In the genomic region with DNA sequence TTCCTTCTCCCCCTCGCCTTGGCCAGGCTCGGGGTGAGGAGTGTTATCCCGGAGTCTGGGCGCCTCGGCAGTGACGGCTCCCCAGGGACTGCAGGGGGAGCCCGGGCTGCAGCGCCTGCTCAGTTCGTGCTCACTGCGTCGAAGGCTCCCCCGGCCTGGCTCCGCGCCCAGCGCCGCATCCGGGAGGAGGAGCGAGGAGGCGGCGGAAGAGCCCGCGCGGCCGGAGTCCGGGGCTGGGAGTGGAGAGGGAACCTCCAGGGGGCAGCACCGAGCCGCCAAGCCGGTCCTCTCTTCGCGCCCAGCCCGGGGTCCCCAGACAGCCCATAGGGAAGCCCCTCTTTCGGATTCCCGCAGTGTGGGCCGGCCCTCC, we compare ENCODE assay signal across 1 cellular context.
TF ChIP-seq lines count a peak whose summit lies in the region.

No MANE protein-coding gene starts in this region.

TF ChIP-seq in HepG2, 621 proteins besides CTCF, POLR2A, EP300 and RAD21 (continues in another document):
- TF ChIP-seq SOX5 (CRISPR knock-in tag; IDR thresholded peaks at IDR 0.05; ENCODE audit: borderline replicate concordance) (peak; percentile 55; the same call in 1 of the 2 replicates), ZEB1 (IDR thresholded peaks at IDR 0.05; ENCODE audit: insufficient replicate concordance, low read depth) (peak; percentile 43), ZSCAN31 (CRISPR knock-in tag; IDR thresholded peaks at IDR 0.05; ENCODE audit: low read depth) (peak; percentile 79; the same call in 1 of the 2 replicates), BORCS8-MEF2B (CRISPR knock-in tag; IDR thresholded peaks at IDR 0.05) (peak; percentile 17; the same call in 1 of the 2 replicates), NRL (CRISPR knock-in tag; IDR thresholded peaks at IDR 0.05; ENCODE audit: borderline replicate concordance) (peak; percentile 57; the same call in 1 of the 2 replicates), POLR2AphosphoS2 (IDR thresholded peaks at IDR 0.05; ENCODE audit: low read depth, low read length) (no peak), MYC (CRISPR knock-in tag; IDR thresholded peaks at IDR 0.05; ENCODE audit: borderline replicate concordance) (peak; percentile 69; the same call in 1 of the 2 replicates), ATF7-NPFF (CRISPR knock-in tag; IDR thresholded peaks at IDR 0.05; ENCODE audit: low read depth) (peak; percentile 40), MAZ (IDR thresholded peaks at IDR 0.05; ENCODE audit: borderline replicate concordance, low read depth, low read length) (no peak), MAZ (CRISPR knock-in tag; IDR thresholded peaks at IDR 0.05; ENCODE audit: low read depth) (peak; percentile 54; the same call in 1 of the 2 replicates), ZBTB20 (CRISPR knock-in tag; IDR thresholded peaks at IDR 0.05; ENCODE audit: borderline replicate concordance, low read depth) (0 out of 2 replicates have a peak, but pooled peaks have one; percentile 18), ZNF30 (CRISPR knock-in tag; IDR thresholded peaks at IDR 0.05) (no peak), SALL2 (CRISPR knock-in tag; IDR thresholded peaks at IDR 0.05) (peak; percentile 54), LCORL (IDR thresholded peaks at IDR 0.05) (no peak), LCORL (CRISPR knock-in tag; IDR thresholded peaks at IDR 0.05) (peak; percentile 69), CBX2 (IDR thresholded peaks at IDR 0.05; ENCODE audit: low read depth, low read length) (no peak), CBX2 (CRISPR knock-in tag; IDR thresholded peaks at IDR 0.05; ENCODE audit: low read depth) (no peak), ZFP41 (CRISPR knock-in tag; IDR thresholded peaks at IDR 0.05; ENCODE audit: borderline replicate concordance) (no peak), KLF13 (CRISPR knock-in tag; IDR thresholded peaks at IDR 0.05) (no peak), ZNF383 (CRISPR knock-in tag; IDR thresholded peaks at IDR 0.05; ENCODE audit: borderline replicate concordance) (0 out of 2 replicates have a peak, but pooled peaks have one; percentile 13), MED1 (CRISPR knock-in tag; IDR thresholded peaks at IDR 0.05) (peak; percentile 62; the same call in 1 of the 2 replicates), KAT7 (CRISPR knock-in tag; IDR thresholded peaks at IDR 0.05; ENCODE audit: borderline replicate concordance) (no peak), SP4 (CRISPR knock-in tag; IDR thresholded peaks at IDR 0.05) (0 out of 2 replicates have a peak, but pooled peaks have one; percentile 15), ZNF713 (CRISPR knock-in tag; IDR thresholded peaks at IDR 0.05) (no peak), CHD2 (IDR thresholded peaks at IDR 0.05; ENCODE audit: low read depth, low read length) (peak; percentile 28; the same call in 1 of the 2 replicates), RARA (CRISPR knock-in tag; IDR thresholded peaks at IDR 0.05) (peak; percentile 45; the same call in 1 of the 2 replicates), HOXD1 (CRISPR knock-in tag; IDR thresholded peaks at IDR 0.05) (0 out of 2 replicates have a peak, but pooled peaks have one; percentile 33), NFKB2 (CRISPR knock-in tag; IDR thresholded peaks at IDR 0.05; ENCODE audit: borderline replicate concordance) (peak; percentile 76; the same call in 1 of the 2 replicates), BCL6 (CRISPR knock-in tag; IDR thresholded peaks at IDR 0.05) (peak; percentile 63)
- TF ChIP-seq, protein P1, sequence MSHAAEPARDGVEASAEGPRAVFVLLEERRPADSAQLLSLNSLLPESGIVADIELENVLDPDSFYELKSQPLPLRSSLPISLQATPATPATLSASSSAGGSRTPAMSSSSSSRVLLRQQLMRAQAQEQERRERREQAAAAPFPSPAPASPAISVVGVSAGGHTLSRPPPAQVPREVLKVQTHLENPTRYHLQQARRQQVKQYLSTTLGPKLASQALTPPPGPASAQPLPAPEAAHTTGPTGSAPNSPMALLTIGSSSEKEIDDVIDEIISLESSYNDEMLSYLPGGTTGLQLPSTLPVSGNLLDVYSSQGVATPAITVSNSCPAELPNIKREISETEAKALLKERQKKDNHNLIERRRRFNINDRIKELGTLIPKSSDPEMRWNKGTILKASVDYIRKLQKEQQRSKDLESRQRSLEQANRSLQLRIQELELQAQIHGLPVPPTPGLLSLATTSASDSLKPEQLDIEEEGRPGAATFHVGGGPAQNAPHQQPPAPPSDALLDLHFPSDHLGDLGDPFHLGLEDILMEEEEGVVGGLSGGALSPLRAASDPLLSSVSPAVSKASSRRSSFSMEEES (CRISPR knock-in tag; IDR thresholded peaks at IDR 0.05), result peak; percentile 60
- TF ChIP-seq, protein P2, sequence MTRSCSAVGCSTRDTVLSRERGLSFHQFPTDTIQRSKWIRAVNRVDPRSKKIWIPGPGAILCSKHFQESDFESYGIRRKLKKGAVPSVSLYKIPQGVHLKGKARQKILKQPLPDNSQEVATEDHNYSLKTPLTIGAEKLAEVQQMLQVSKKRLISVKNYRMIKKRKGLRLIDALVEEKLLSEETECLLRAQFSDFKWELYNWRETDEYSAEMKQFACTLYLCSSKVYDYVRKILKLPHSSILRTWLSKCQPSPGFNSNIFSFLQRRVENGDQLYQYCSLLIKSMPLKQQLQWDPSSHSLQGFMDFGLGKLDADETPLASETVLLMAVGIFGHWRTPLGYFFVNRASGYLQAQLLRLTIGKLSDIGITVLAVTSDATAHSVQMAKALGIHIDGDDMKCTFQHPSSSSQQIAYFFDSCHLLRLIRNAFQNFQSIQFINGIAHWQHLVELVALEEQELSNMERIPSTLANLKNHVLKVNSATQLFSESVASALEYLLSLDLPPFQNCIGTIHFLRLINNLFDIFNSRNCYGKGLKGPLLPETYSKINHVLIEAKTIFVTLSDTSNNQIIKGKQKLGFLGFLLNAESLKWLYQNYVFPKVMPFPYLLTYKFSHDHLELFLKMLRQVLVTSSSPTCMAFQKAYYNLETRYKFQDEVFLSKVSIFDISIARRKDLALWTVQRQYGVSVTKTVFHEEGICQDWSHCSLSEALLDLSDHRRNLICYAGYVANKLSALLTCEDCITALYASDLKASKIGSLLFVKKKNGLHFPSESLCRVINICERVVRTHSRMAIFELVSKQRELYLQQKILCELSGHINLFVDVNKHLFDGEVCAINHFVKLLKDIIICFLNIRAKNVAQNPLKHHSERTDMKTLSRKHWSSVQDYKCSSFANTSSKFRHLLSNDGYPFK (CRISPR knock-in tag; IDR thresholded peaks at IDR 0.05; ENCODE audit: borderline replicate concordance), result no peak; the same call in 1 of the 2 replicates
- TF ChIP-seq, protein P3, sequence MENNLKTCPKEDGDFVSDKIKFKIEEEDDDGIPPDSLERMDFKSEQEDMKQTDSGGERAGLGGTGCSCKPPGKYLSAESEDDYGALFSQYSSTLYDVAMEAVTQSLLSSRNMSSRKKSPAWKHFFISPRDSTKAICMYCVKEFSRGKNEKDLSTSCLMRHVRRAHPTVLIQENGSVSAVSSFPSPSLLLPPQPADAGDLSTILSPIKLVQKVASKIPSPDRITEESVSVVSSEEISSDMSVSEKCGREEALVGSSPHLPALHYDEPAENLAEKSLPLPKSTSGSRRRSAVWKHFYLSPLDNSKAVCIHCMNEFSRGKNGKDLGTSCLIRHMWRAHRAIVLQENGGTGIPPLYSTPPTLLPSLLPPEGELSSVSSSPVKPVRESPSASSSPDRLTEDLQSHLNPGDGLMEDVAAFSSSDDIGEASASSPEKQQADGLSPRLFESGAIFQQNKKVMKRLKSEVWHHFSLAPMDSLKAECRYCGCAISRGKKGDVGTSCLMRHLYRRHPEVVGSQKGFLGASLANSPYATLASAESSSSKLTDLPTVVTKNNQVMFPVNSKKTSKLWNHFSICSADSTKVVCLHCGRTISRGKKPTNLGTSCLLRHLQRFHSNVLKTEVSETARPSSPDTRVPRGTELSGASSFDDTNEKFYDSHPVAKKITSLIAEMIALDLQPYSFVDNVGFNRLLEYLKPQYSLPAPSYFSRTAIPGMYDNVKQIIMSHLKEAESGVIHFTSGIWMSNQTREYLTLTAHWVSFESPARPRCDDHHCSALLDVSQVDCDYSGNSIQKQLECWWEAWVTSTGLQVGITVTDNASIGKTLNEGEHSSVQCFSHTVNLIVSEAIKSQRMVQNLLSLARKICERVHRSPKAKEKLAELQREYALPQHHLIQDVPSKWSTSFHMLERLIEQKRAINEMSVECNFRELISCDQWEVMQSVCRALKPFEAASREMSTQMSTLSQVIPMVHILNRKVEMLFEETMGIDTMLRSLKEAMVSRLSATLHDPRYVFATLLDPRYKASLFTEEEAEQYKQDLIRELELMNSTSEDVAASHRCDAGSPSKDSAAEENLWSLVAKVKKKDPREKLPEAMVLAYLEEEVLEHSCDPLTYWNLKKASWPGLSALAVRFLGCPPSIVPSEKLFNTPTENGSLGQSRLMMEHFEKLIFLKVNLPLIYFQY (CRISPR knock-in tag; IDR thresholded peaks at IDR 0.05; ENCODE audit: borderline replicate concordance), result 0 out of 2 replicates have a peak, but pooled peaks have one; percentile 47
- TF ChIP-seq, protein P4, sequence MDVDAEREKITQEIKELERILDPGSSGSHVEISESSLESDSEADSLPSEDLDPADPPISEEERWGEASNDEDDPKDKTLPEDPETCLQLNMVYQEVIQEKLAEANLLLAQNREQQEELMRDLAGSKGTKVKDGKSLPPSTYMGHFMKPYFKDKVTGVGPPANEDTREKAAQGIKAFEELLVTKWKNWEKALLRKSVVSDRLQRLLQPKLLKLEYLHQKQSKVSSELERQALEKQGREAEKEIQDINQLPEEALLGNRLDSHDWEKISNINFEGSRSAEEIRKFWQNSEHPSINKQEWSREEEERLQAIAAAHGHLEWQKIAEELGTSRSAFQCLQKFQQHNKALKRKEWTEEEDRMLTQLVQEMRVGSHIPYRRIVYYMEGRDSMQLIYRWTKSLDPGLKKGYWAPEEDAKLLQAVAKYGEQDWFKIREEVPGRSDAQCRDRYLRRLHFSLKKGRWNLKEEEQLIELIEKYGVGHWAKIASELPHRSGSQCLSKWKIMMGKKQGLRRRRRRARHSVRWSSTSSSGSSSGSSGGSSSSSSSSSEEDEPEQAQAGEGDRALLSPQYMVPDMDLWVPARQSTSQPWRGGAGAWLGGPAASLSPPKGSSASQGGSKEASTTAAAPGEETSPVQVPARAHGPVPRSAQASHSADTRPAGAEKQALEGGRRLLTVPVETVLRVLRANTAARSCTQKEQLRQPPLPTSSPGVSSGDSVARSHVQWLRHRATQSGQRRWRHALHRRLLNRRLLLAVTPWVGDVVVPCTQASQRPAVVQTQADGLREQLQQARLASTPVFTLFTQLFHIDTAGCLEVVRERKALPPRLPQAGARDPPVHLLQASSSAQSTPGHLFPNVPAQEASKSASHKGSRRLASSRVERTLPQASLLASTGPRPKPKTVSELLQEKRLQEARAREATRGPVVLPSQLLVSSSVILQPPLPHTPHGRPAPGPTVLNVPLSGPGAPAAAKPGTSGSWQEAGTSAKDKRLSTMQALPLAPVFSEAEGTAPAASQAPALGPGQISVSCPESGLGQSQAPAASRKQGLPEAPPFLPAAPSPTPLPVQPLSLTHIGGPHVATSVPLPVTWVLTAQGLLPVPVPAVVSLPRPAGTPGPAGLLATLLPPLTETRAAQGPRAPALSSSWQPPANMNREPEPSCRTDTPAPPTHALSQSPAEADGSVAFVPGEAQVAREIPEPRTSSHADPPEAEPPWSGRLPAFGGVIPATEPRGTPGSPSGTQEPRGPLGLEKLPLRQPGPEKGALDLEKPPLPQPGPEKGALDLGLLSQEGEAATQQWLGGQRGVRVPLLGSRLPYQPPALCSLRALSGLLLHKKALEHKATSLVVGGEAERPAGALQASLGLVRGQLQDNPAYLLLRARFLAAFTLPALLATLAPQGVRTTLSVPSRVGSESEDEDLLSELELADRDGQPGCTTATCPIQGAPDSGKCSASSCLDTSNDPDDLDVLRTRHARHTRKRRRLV (CRISPR knock-in tag; IDR thresholded peaks at IDR 0.05), result peak; percentile 73; the same call in 1 of the 2 replicates
- TF ChIP-seq, protein P5, sequence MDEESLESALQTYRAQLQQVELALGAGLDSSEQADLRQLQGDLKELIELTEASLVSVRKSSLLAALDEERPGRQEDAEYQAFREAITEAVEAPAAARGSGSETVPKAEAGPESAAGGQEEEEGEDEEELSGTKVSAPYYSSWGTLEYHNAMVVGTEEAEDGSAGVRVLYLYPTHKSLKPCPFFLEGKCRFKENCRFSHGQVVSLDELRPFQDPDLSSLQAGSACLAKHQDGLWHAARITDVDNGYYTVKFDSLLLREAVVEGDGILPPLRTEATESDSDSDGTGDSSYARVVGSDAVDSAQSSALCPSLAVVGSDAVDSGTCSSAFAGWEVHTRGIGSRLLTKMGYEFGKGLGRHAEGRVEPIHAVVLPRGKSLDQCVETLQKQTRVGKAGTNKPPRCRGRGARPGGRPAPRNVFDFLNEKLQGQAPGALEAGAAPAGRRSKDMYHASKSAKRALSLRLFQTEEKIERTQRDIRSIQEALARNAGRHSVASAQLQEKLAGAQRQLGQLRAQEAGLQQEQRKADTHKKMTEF (CRISPR knock-in tag; IDR thresholded peaks at IDR 0.05), result peak; percentile 72; the same call in 1 of the 2 replicates
- TF ChIP-seq, protein P6, sequence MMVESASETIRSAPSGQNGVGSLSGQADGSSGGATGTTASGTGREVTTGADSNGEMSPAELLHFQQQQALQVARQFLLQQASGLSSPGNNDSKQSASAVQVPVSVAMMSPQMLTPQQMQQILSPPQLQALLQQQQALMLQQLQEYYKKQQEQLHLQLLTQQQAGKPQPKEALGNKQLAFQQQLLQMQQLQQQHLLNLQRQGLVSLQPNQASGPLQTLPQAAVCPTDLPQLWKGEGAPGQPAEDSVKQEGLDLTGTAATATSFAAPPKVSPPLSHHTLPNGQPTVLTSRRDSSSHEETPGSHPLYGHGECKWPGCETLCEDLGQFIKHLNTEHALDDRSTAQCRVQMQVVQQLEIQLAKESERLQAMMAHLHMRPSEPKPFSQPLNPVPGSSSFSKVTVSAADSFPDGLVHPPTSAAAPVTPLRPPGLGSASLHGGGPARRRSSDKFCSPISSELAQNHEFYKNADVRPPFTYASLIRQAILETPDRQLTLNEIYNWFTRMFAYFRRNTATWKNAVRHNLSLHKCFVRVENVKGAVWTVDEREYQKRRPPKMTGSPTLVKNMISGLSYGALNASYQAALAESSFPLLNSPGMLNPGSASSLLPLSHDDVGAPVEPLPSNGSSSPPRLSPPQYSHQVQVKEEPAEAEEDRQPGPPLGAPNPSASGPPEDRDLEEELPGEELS (CRISPR knock-in tag; IDR thresholded peaks at IDR 0.05), result peak; percentile 37; the same call in 1 of the 2 replicates
- TF ChIP-seq, protein P7, sequence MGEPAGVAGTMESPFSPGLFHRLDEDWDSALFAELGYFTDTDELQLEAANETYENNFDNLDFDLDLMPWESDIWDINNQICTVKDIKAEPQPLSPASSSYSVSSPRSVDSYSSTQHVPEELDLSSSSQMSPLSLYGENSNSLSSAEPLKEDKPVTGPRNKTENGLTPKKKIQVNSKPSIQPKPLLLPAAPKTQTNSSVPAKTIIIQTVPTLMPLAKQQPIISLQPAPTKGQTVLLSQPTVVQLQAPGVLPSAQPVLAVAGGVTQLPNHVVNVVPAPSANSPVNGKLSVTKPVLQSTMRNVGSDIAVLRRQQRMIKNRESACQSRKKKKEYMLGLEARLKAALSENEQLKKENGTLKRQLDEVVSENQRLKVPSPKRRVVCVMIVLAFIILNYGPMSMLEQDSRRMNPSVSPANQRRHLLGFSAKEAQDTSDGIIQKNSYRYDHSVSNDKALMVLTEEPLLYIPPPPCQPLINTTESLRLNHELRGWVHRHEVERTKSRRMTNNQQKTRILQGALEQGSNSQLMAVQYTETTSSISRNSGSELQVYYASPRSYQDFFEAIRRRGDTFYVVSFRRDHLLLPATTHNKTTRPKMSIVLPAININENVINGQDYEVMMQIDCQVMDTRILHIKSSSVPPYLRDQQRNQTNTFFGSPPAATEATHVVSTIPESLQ (CRISPR knock-in tag; conservative IDR thresholded peaks at IDR 0.05), result 0 out of 2 replicates have a peak, but pooled peaks have one; percentile 10
